In the genomic region with DNA sequence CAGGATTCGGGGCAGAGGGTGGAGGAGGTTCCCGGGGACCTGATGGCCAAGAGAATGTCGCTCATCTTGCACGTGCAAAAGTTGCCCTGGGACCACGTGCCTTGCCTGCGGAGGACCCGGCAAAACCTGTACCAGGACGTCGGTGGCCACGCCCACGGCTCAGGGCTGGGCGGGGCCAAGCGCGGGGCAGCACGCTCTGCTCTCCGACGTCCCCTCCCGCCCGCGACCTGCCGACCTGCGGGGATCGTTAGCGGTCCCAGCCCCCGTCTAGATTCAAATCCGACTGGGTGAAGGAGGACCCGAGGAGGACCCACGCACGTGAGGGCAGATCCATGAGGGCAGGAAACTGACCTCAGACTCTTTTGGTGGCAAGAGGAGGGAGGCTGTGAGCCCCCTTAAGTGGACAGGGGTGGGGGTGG, we compare ENCODE assay signal across 1 cellular context.
TF ChIP-seq lines count a peak whose summit lies in the region.

Gene C1orf167 (plus strand): TSS at position 206 of the 419 bp plus-strand sequence. CDS start 2,208 bp downstream, outside the sequence.

TF ChIP-seq in WTC11, 78 proteins besides CTCF, POLR2A, EP300 and RAD21 (continued from another document):
- TF ChIP-seq FOXP4 (CRISPR knock-in tag; IDR thresholded peaks at IDR 0.05) (peak; percentile 72), TEAD1 (CRISPR knock-in tag; IDR thresholded peaks at IDR 0.05) (peak; percentile 93; the same call in 1 of the 2 replicates), ZBTB21 (CRISPR knock-in tag; IDR thresholded peaks at IDR 0.05; ENCODE audit: borderline replicate concordance) (no peak; the same call in 1 of the 2 replicates), E2F5 (CRISPR knock-in tag; IDR thresholded peaks at IDR 0.05) (peak; percentile 78), TCF7 (CRISPR knock-in tag; IDR thresholded peaks at IDR 0.05; ENCODE audit: low read depth) (peak; percentile 83; the same call in 1 of the 2 replicates), ESRRA (CRISPR knock-in tag; IDR thresholded peaks at IDR 0.05; ENCODE audit: borderline replicate concordance) (peak; percentile 70; the same call in 1 of the 2 replicates), NFYB (CRISPR knock-in tag; conservative IDR thresholded peaks at IDR 0.05; ENCODE audit: low read depth) (0 out of 2 replicates have a peak, but pooled peaks have one; percentile 24), RELA (CRISPR knock-in tag; IDR thresholded peaks at IDR 0.05; ENCODE audit: borderline replicate concordance) (0 out of 2 replicates have a peak, but pooled peaks have one; percentile 60)
- TF ChIP-seq, protein P1, sequence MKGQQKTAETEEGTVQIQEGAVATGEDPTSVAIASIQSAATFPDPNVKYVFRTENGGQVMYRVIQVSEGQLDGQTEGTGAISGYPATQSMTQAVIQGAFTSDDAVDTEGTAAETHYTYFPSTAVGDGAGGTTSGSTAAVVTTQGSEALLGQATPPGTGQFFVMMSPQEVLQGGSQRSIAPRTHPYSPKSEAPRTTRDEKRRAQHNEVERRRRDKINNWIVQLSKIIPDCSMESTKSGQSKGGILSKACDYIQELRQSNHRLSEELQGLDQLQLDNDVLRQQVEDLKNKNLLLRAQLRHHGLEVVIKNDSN (CRISPR knock-in tag; IDR thresholded peaks at IDR 0.05): peak; percentile 76
- TF ChIP-seq, protein P2, sequence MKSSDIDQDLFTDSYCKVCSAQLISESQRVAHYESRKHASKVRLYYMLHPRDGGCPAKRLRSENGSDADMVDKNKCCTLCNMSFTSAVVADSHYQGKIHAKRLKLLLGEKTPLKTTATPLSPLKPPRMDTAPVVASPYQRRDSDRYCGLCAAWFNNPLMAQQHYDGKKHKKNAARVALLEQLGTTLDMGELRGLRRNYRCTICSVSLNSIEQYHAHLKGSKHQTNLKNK (CRISPR knock-in tag; IDR thresholded peaks at IDR 0.05): no peak
TF ChIP-seq in WTC11: peak in this region for 26.
